8 cellular contexts compared by ENCODE assay signal in the genomic region with DNA sequence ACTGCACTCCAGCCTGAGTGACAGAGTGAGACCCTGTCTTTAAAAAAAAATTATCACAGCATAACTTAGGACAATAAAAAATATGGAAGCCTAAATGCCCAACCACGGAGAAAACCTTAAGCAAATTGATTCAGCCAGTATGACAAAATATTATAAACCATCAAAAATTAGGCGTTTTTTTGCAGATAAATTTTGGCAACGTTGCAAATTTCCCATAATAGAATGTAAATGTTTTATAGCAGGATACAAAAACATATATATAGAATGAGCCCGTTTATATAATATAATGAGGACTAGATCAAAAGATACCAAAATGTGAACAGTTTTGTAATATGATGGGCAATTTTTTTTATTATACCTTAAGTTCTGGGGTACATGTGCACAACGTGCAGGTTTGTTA.
"Had no signal": no experiment of that assay in that cellular context is flagged by ENCODE, and none has a peak within 500 bp of the region (broad histone marks: within the 10 kb centered on the region; RNA-seq: fewer than 3 reads in every experiment).

No MANE protein-coding gene starts in this region.

- H3K4me3 ChIP-seq: GM23338 had no signal

- DNase-seq: H9, HCEC 1CT, KBM-7 had no signal

- H2AFZ ChIP-seq: GM23338 had no signal

- ATAC-seq: GM23338 had no signal

- H3K27ac ChIP-seq: KMS-11 had no signal

- H3K9ac ChIP-seq: KMS-11 had no signal

- H3K4me2 ChIP-seq: GM23338, KMS-11 had no signal

- FAIRE-seq: H1, H54, HTR-8/SVneo had no signal
